4 cellular contexts compared by ENCODE assay signal in genomic region chr5:79077680-79078365, GRCh38.
A peak's percentile ranks its signal among the peaks of the same experiment; 100 is the strongest.
TF ChIP-seq lines count a peak whose summit lies in the region.

No MANE protein-coding gene starts in this region.

TF ChIP-seq in SK-N-SH treated with all-trans-retinoic acid at 6 μM for 48 hours, 23 proteins besides CTCF, POLR2A, EP300 and RAD21:
- TF ChIP-seq BACH2 (CRISPR knock-in tag; IDR thresholded peaks at IDR 0.05; ENCODE audit: borderline replicate concordance) (no peak), ARNTL (CRISPR knock-in tag; IDR thresholded peaks at IDR 0.05; ENCODE audit: borderline replicate concordance, low read depth) (no peak), CSDC2 (CRISPR knock-in tag; IDR thresholded peaks at IDR 0.05) (no peak), ZFP30 (CRISPR knock-in tag; IDR thresholded peaks at IDR 0.05) (no peak)
- TF ChIP-seq, protein P1, sequence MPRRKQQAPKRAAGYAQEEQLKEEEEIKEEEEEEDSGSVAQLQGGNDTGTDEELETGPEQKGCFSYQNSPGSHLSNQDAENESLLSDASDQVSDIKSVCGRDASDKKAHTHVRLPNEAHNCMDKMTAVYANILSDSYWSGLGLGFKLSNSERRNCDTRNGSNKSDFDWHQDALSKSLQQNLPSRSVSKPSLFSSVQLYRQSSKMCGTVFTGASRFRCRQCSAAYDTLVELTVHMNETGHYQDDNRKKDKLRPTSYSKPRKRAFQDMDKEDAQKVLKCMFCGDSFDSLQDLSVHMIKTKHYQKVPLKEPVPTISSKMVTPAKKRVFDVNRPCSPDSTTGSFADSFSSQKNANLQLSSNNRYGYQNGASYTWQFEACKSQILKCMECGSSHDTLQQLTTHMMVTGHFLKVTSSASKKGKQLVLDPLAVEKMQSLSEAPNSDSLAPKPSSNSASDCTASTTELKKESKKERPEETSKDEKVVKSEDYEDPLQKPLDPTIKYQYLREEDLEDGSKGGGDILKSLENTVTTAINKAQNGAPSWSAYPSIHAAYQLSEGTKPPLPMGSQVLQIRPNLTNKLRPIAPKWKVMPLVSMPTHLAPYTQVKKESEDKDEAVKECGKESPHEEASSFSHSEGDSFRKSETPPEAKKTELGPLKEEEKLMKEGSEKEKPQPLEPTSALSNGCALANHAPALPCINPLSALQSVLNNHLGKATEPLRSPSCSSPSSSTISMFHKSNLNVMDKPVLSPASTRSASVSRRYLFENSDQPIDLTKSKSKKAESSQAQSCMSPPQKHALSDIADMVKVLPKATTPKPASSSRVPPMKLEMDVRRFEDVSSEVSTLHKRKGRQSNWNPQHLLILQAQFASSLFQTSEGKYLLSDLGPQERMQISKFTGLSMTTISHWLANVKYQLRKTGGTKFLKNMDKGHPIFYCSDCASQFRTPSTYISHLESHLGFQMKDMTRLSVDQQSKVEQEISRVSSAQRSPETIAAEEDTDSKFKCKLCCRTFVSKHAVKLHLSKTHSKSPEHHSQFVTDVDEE (CRISPR knock-in tag; IDR thresholded peaks at IDR 0.05) = no peak

TF ChIP-seq in SK-N-SH, 30 proteins besides CTCF, POLR2A, EP300 and RAD21 (continues in another document):
- TF ChIP-seq MAX (IDR thresholded peaks at IDR 0.05; ENCODE audit: low read depth) (no peak), GATA2 (CRISPR knock-in tag; IDR thresholded peaks at IDR 0.05) (no peak), SMC3 (IDR thresholded peaks at IDR 0.05; ENCODE audit: low read depth, low read length) (no peak), RCOR1 (IDR thresholded peaks at IDR 0.05; ENCODE audit: low read length) (no peak), REST (IDR thresholded peaks at IDR 0.05; ENCODE audit: low read depth, low read length) (no peak), NRF1 (IDR thresholded peaks at IDR 0.05; ENCODE audit: low read depth, low read length) (no peak), TCF12 (IDR thresholded peaks at IDR 0.05) (no peak), SIN3A (IDR thresholded peaks at IDR 0.05; ENCODE audit: borderline replicate concordance, low read depth, low read length) (no peak), ZBTB33 (IDR thresholded peaks at IDR 0.05; ENCODE audit: borderline replicate concordance, low read depth) (no peak), TEAD4 (IDR thresholded peaks at IDR 0.05; ENCODE audit: borderline replicate concordance, insufficient read depth) (no peak), YY1 (IDR thresholded peaks at IDR 0.05; ENCODE audit: low read depth) (no peak)

TF ChIP-seq in K562, 482 proteins besides CTCF, POLR2A, EP300 and RAD21:
- peak; percentile 80 for TF ChIP-seq EGR1 (conservative IDR thresholded peaks at IDR 0.05)
- no peak for TF ChIP-seq ZBTB8A (IDR thresholded peaks at IDR 0.05; ENCODE audit: partially characterized antibody)
- TF ChIP-seq, protein P2, sequence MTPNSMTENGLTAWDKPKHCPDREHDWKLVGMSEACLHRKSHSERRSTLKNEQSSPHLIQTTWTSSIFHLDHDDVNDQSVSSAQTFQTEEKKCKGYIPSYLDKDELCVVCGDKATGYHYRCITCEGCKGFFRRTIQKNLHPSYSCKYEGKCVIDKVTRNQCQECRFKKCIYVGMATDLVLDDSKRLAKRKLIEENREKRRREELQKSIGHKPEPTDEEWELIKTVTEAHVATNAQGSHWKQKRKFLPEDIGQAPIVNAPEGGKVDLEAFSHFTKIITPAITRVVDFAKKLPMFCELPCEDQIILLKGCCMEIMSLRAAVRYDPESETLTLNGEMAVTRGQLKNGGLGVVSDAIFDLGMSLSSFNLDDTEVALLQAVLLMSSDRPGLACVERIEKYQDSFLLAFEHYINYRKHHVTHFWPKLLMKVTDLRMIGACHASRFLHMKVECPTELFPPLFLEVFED (CRISPR knock-in tag; conservative IDR thresholded peaks at IDR 0.05) = 0 out of 2 replicates have a peak, but pooled peaks have one; percentile 27
TF ChIP-seq in K562: peak in this region for 2.

TF ChIP-seq in liver, 16 proteins besides CTCF, POLR2A, EP300 and RAD21:
- TF ChIP-seq SP1 (IDR thresholded peaks at IDR 0.05) (no peak), MAX (IDR thresholded peaks at IDR 0.05) (no peak), EGR1 (IDR thresholded peaks at IDR 0.05; ENCODE audit: low read depth in 2 of 2) (no peak), RXRA (IDR thresholded peaks at IDR 0.05) (no peak), ZBTB33 (IDR thresholded peaks at IDR 0.05) (no peak)
